ENCODE assay signal across 1 cellular context in the genomic region with DNA sequence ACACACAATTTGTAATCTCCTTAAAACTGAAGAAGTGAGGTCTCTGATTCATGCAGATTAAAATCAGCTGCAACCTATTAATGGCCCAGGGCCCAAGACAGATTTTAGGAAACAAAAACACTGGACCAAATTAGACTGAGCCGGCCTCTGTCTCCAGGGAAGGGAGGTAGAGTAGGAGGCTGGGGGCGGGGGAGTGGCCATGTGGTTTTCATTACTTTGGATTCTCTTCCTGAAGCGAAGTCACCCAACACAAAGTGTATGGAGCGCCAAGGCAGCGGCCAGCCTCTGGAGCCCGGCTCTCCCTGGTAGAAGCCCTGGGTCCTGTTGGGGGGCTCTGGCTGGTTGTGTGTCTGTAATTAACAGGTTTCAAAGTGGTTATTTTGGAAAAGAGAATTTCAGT.
TF ChIP-seq lines count a peak whose summit lies in the region.

No MANE protein-coding gene starts in this region.

TF ChIP-seq in IMR-90, 13 proteins besides CTCF, POLR2A, EP300 and RAD21 (continued from another document):
- TF ChIP-seq, protein P1, sequence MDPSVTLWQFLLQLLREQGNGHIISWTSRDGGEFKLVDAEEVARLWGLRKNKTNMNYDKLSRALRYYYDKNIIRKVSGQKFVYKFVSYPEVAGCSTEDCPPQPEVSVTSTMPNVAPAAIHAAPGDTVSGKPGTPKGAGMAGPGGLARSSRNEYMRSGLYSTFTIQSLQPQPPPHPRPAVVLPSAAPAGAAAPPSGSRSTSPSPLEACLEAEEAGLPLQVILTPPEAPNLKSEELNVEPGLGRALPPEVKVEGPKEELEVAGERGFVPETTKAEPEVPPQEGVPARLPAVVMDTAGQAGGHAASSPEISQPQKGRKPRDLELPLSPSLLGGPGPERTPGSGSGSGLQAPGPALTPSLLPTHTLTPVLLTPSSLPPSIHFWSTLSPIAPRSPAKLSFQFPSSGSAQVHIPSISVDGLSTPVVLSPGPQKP (IDR thresholded peaks at IDR 0.05; ENCODE audit: borderline replicate concordance, low read depth, low read length): no peak
- no peak for TF ChIP-seq NFE2L2 (IDR thresholded peaks at IDR 0.05; ENCODE audit: low read depth, low read length)
- TF ChIP-seq MAZ (IDR thresholded peaks at IDR 0.05; ENCODE audit: borderline replicate concordance, low read depth, low read length): no peak
- TF ChIP-seq SMC3 (IDR thresholded peaks at IDR 0.05; ENCODE audit: low read depth, low read length): no peak
